Comparison of ENCODE assay signal across 1 cellular context in genomic region chr1:3465935-3466321, GRCh38.
TF ChIP-seq lines count a peak whose summit lies in the region.

No MANE protein-coding gene starts in this region.

TF ChIP-seq in K562, 482 proteins besides CTCF, POLR2A, EP300 and RAD21:
- TF ChIP-seq, protein P1, sequence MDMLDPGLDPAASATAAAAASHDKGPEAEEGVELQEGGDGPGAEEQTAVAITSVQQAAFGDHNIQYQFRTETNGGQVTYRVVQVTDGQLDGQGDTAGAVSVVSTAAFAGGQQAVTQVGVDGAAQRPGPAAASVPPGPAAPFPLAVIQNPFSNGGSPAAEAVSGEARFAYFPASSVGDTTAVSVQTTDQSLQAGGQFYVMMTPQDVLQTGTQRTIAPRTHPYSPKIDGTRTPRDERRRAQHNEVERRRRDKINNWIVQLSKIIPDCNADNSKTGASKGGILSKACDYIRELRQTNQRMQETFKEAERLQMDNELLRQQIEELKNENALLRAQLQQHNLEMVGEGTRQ (CRISPR knock-in tag; IDR thresholded peaks at IDR 0.05), result peak; percentile 71; the same call in 1 of the 2 replicates
- TF ChIP-seq RAD51 (IDR thresholded peaks at IDR 0.05; ENCODE audit: borderline replicate concordance, low read depth), result 0 out of 2 replicates have a peak, but pooled peaks have one; percentile 47
- TF ChIP-seq MTA3 (IDR thresholded peaks at IDR 0.05; ENCODE audit: borderline replicate concordance), result no peak
- TF ChIP-seq ZFP36 (IDR thresholded peaks at IDR 0.05; ENCODE audit: low read depth, low read length, partially characterized antibody), result peak; percentile 87
- TF ChIP-seq UBTF (IDR thresholded peaks at IDR 0.05; ENCODE audit: borderline replicate concordance in 1 of 2, low read depth in 2 of 2, low read length in 2 of 2), result no peak
- TF ChIP-seq, protein P2, sequence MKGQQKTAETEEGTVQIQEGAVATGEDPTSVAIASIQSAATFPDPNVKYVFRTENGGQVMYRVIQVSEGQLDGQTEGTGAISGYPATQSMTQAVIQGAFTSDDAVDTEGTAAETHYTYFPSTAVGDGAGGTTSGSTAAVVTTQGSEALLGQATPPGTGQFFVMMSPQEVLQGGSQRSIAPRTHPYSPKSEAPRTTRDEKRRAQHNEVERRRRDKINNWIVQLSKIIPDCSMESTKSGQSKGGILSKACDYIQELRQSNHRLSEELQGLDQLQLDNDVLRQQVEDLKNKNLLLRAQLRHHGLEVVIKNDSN (CRISPR knock-in tag; IDR thresholded peaks at IDR 0.05), result peak; percentile 84
- TF ChIP-seq RBM34 (IDR thresholded peaks at IDR 0.05; ENCODE audit: borderline replicate concordance, insufficient read depth, low read length), result no peak
